Comparison of ENCODE assay signal across 10 cellular contexts in the genomic region with DNA sequence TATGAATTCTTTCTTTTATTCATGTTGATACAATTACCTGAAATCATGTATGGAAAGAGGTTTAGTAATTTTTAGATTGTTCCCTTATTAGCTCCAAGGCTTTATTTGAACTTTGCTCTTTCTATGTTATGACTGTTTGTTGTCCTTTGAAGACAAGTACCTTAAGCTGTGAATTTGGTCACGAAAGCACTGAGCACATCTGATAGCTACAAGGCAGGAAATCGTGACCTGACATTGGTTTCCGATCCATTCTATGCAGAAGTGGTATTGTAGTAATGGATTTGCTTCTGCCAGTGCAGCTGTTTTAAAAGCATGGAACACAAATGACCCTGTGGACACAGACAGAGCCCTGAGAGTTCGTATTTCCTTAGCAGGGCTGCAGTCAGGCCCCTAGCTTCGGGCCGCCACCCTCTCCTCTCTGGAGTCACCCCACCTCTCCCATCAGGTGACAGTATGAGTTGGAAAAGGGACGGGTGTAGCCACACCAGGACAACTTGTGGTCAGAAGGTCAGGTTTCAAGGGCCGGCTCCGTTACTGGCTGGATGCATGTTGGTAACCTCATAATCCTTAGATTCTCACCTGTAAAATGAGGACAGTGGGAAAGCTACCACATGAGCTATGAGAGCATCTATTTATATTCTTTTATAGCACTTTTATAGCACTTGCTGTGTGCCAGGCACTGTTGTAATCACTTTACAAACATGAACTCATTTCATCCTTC.
DNase-seq lines count a peak whose midpoint lies in the region; ATAC-seq lines count a peak whose summit lies in the region.
"Had no signal": no experiment of that assay in that cellular context is flagged by ENCODE, and none has a peak within 500 bp of the region (broad histone marks: within the 10 kb centered on the region; RNA-seq: fewer than 3 reads in every experiment).

No MANE protein-coding gene starts in this region.

- peaks cover 20% of the 10 kb centered on the region for H3K4me1 Mint-ChIP-seq in central memory CD8-positive, alpha-beta T cell
- H3K4me1 Mint-ChIP-seq in naive thymus-derived CD8-positive, alpha-beta T cell, result peaks cover 18 to 60% (median 38%) of the 10 kb centered on the region in 4 donors

- no peaks in the 10 kb centered on the region for H3K27me3 Mint-ChIP-seq in central memory CD8-positive, alpha-beta T cell
- H3K27me3 Mint-ChIP-seq in naive thymus-derived CD8-positive, alpha-beta T cell, result no peaks in the 10 kb centered on the region
- H3K27me3 Mint-ChIP-seq: IgD-negative memory B cell had no signal

- no peak overlapping the region for H3K4me3 Mint-ChIP-seq in central memory CD8-positive, alpha-beta T cell
- peak overlapping the region in 4 of 10 donors; percentile 1 to 36 (median 14) for H3K4me3 Mint-ChIP-seq in naive thymus-derived CD8-positive, alpha-beta T cell
- H3K4me3 Mint-ChIP-seq: IgD-negative memory B cell had no signal

- POLR2A ChIA-PET in naive thymus-derived CD8-positive, alpha-beta T cell (lab: Charles Lee), result interaction anchor here (0.7 to 1.0 kb wide), 2 partner anchors 91 to 133 kb away, joined by 3 read pairs; partner anchors contain the start of gene KCTD18

- peak overlapping the region; percentile 22 for H3K27ac Mint-ChIP-seq in central memory CD8-positive, alpha-beta T cell (ENCODE audit: low read depth)
- H3K27ac Mint-ChIP-seq in naive thymus-derived CD8-positive, alpha-beta T cell, result peak overlapping the region in 6 of 10 donors; percentile 12 to 86 (median 31)
- H3K27ac Mint-ChIP-seq: IgD-negative memory B cell had no signal

- DNase-seq in Caki2 (ENCODE audit: low read depth) (peak; percentile 43), hypothalamus (lab: John Stamatoyannopoulos, UW) (no peak), DMS114 treated with DMSO at 0.1 percent for 48 hours (lab: John Stamatoyannopoulos, UW; ENCODE audit: unreplicated experiment) (no peak)
- no peak for DNase-seq in central memory CD8-positive, alpha-beta T cell (ENCODE audit: low spot score in 2 of 2)
- DNase-seq in naive thymus-derived CD8-positive, alpha-beta T cell, result peak in 4 of 10 donors; percentile 3 to 28 (median 15)
- no peak for DNase-seq in activated effector memory CD4-positive, alpha-beta T cell treated with Interleukin-2 at 50 U/mL for 16 hours
- DNase-seq: amniotic stem cell had no signal

- in situ Hi-C loops in Caki2 (cut with HindIII; ENCODE audit: low pct_unique_long_range_greater_than_20kb, low sequenced_read_pairs), result no loop called here

- ATAC-seq in HG03064 (IDR thresholded peaks at IDR 0.05; ENCODE audit: low read depth, unreplicated experiment) (peak; percentile 33), HG03442 (IDR thresholded peaks at IDR 0.05; ENCODE audit: unreplicated experiment) (no peak)
- no peak for ATAC-seq in central memory CD8-positive, alpha-beta T cell (replicated peaks; ENCODE audit: extremely low read depth, poor library complexity, severe bottlenecking)
- peak; percentile 31 to 67 for ATAC-seq in naive thymus-derived CD8-positive, alpha-beta T cell

- no peaks in the 10 kb centered on the region for H3K9me3 Mint-ChIP-seq in central memory CD8-positive, alpha-beta T cell
- no peaks in the 10 kb centered on the region for H3K9me3 Mint-ChIP-seq in naive thymus-derived CD8-positive, alpha-beta T cell
- H3K9me3 Mint-ChIP-seq: IgD-negative memory B cell had no signal

- H3K36me3 Mint-ChIP-seq in central memory CD8-positive, alpha-beta T cell (ENCODE audit: insufficient read depth), result peaks cover 5% of the 10 kb centered on the region
- no peaks in the 10 kb centered on the region for H3K36me3 Mint-ChIP-seq in naive thymus-derived CD8-positive, alpha-beta T cell
- H3K36me3 Mint-ChIP-seq: IgD-negative memory B cell had no signal

Comparison
In these comparisons a context has a peak if more than half of its experiments do, and no peak if none do; other contexts are left out.
1. ATAC-seq: peak in HG03064 (single experiment) and naive thymus-derived CD8-positive, alpha-beta T cell (2 of 2); none in central memory CD8-positive, alpha-beta T cell (single experiment) and HG03442 (single experiment).